27 cellular contexts compared by ENCODE assay signal in genomic region chr10:4838743-4839142, GRCh38. TPM values are rescaled to one million over a fixed set of nuclear protein-coding genes. Genes with fewer than 3 reads are reported as not detected.
"Had no signal": no experiment of that assay in that cellular context is flagged by ENCODE, and none has a peak within 500 bp of the region (broad histone marks: within the 10 kb centered on the region; RNA-seq: fewer than 3 reads in every experiment).

No MANE protein-coding gene starts in this region.

- H3K4me1 ChIP-seq: Peyer's patch had no signal

- H3K27ac ChIP-seq: Peyer's patch, RWPE1, VCaP had no signal

- H3K36me3 ChIP-seq: Peyer's patch had no signal

- H3K9me3 ChIP-seq: Peyer's patch had no signal

- ATAC-seq: activated CD8-positive, alpha-beta T cell treated with anti-CD3 and anti-CD28 coated beads for 36 hours; activated T-cell treated with anti-CD3 and anti-CD28 coated beads, Interleukin-2, amount 50 U/mL, for 72 hours had no signal

- DNase-seq: activated CD4-positive, CD25-positive, alpha-beta regulatory T cell; activated CD8-positive, alpha-beta memory T cell treated with anti-CD3 and anti-CD28 coated beads, Interleukin-2, amount 50 U/mL, for 4 hours; activated CD8-positive, alpha-beta T cell treated with anti-CD3 and anti-CD28 coated beads for 36 hours; activated gamma-delta T cell treated with Interleukin-2 at 50 U/mL for 16 hours; activated naive CD4-positive, alpha-beta T cell treated with anti-CD3 and anti-CD28 coated beads, Interleukin-2, amount 10 ng/mL, durations not matched to agents 7 days and 5 days; activated naive CD8-positive, alpha-beta T cell treated with anti-CD3 and anti-CD28 coated beads for 36 hours; activated T-cell treated with anti-CD3 and anti-CD28 coated beads, Interleukin-2, amount 50 U/mL, for 72 hours; anterior cingulate cortex; central memory CD4-positive, alpha-beta T cell; KG1; NCI-H1092 treated with DMSO at 0.1 percent for 48 hours; NCI-H1417 treated with DMSO at 0.1 percent for 48 hours; NCI-H1694; NCI-H2029; NCI-H2107; NCI-H2171 treated with DMSO at 0.1 percent for 48 hours; NCI-H226; NCI-H510A; NCI-H526 treated with DMSO at 0.1 percent for 48 hours; NCI-H82; Peyer's patch; SHP77 treated with DMSO at 0.1 percent for 48 hours; T-helper 1 cell had no signal

- H3K4me3 ChIP-seq: Peyer's patch had no signal

- H3K27me3 ChIP-seq: Peyer's patch had no signal

RNA-seq across cellular contexts. Expression of gene AKR1E2, which starts 12.7 kb away (rescaled TPM):
- total RNA-seq: LHCN-M2 had no signal
- polyA plus RNA-seq: IgD-negative memory B cell had no signal
